15 cellular contexts compared by ENCODE assay signal in genomic region chr19:1392939-1393530, GRCh38. TPM values are rescaled to one million over a fixed set of nuclear protein-coding genes. Genes with fewer than 3 reads are reported as not detected.
DNase-seq lines count a peak whose midpoint lies in the region; ATAC-seq, FAIRE-seq and TF ChIP-seq lines count a peak whose summit lies in the region.
"Had no signal": no experiment of that assay in that cellular context is flagged by ENCODE, and none has a peak within 500 bp of the region (broad histone marks: within the 10 kb centered on the region; RNA-seq: fewer than 3 reads in every experiment).

No MANE protein-coding gene starts in this region.

- H3K9me3 ChIP-seq in HEK293 (ENCODE audit: control insufficient read depth, insufficient read depth, low read depth, low read length) (no peaks in the 10 kb centered on the region), kidney (ENCODE audit: control insufficient read depth in 1 of 2, low read length in 2 of 2) (no peaks in the 10 kb centered on the region)
- no peaks in the 10 kb centered on the region for H3K9me3 ChIP-seq in effector memory CD4-positive, alpha-beta T cell (ENCODE audit: control insufficient read depth, low read length)
- H3K9me3 ChIP-seq: BLaER1 treated with 17β-estradiol and CSF1 and Interleukin-3, amounts not matched to agents 10 nM and 100 nM; HAP-1 had no signal

- H3K4me1 ChIP-seq in HEK293 (ENCODE audit: control insufficient read depth, insufficient read depth, low read length) (no peaks in the 10 kb centered on the region), kidney (ENCODE audit: control insufficient read depth in 1 of 2, insufficient read depth in 1 of 2, low read depth in 1 of 2, low read length in 2 of 2) (no peaks in the 10 kb centered on the region)
- peaks cover 11% of the 10 kb centered on the region for H3K4me1 ChIP-seq in effector memory CD4-positive, alpha-beta T cell (ENCODE audit: control insufficient read depth, insufficient read depth, low read length, poor library complexity, severe bottlenecking)
- H3K4me1 ChIP-seq: HAP-1 had no signal

- peaks cover 0 to 62% of the 10 kb centered on the region in 2 experiments; a peak in 2 of 3 replicates for H3K36me3 ChIP-seq in HEK293 (ENCODE audit: control insufficient read depth in 2 of 2, insufficient read depth in 1 of 2, low read length in 2 of 2)
- H3K36me3 ChIP-seq in kidney (ENCODE audit: control insufficient read depth in 1 of 2, insufficient read depth in 2 of 2, low read length in 2 of 2), result peaks cover 18 to 27% of the 10 kb centered on the region in 2 donors
- peaks cover 27% of the 10 kb centered on the region for H3K36me3 ChIP-seq in effector memory CD4-positive, alpha-beta T cell (ENCODE audit: control insufficient read depth, insufficient read depth, low read length)

- no peak overlapping the region for H3K27ac ChIP-seq in HEK293 (ENCODE audit: extremely low read depth, low read depth, low read length)
- peak overlapping the region; percentile 35 for H3K27ac ChIP-seq in angular gyrus (ENCODE audit: low read depth, low read length)
- H3K27ac ChIP-seq in kidney (ENCODE audit: low read depth in 2 of 2, low read length in 2 of 2), result no peak overlapping the region
- peak overlapping the region; percentile 41 for H3K27ac ChIP-seq in temporal lobe (ENCODE audit: low read depth, low read length)
- no peak overlapping the region for H3K27ac ChIP-seq in effector memory CD4-positive, alpha-beta T cell (ENCODE audit: insufficient read depth, low read length, poor library complexity, severe bottlenecking)
- H3K27ac ChIP-seq: BLaER1 treated with 17β-estradiol and CSF1 and Interleukin-3, amounts not matched to agents 10 nM and 100 nM; GM23248 had no signal

- ATAC-seq in GM21423 (IDR thresholded peaks at IDR 0.05; ENCODE audit: unreplicated experiment), result no peak

- no peak for TF ChIP-seq POLR2A in GM12892 (IDR thresholded peaks at IDR 0.05; ENCODE audit: low read depth, low read length)

- TF ChIP-seq CTCF in HEK293 (tag by site-specific recombination; IDR thresholded peaks at IDR 0.05) (no peak), kidney (IDR thresholded peaks at IDR 0.05; ENCODE audit: borderline replicate concordance, extremely low read depth, insufficient read depth) (no peak)

- intact Hi-C loops in kidney (cut with DNase I), result no loop called here

- no peak overlapping the region for H3K4me3 ChIP-seq in HEK293 (ENCODE audit: low read depth, low read length)
- no peak overlapping the region for H3K4me3 ChIP-seq in kidney (ENCODE audit: low read length in 2 of 2)
- no peak overlapping the region for H3K4me3 ChIP-seq in effector memory CD4-positive, alpha-beta T cell (ENCODE audit: insufficient read depth, low read depth, low read length, poor library complexity, severe bottlenecking)
- H3K4me3 ChIP-seq: BLaER1 treated with 17β-estradiol and CSF1 and Interleukin-3, amounts not matched to agents 10 nM and 100 nM; GM23248; HAP-1 had no signal

- no peaks in the 10 kb centered on the region for H3K27me3 ChIP-seq in effector memory CD4-positive, alpha-beta T cell (replicated peaks; ENCODE audit: control insufficient read depth, insufficient read depth, low read length, poor library complexity, severe bottlenecking)
- H3K27me3 ChIP-seq: BLaER1 treated with 17β-estradiol and CSF1 and Interleukin-3, amounts not matched to agents 10 nM and 100 nM had no signal

- CTCF ChIA-PET in HEK293 (lab: Yijun Ruan, JAX), result no interaction called here

- DNase-seq in kidney (peak; percentile 71), GM12892 (ENCODE audit: insufficient read length) (no peak)
- DNase-seq in effector memory CD4-positive, alpha-beta T cell, result no peak
- DNase-seq: CD8-positive, alpha-beta memory T cell; COR-L47; DMS79; GDM1; GM23248 had no signal

- POLR2A ChIA-PET in HEK293 (lab: Yijun Ruan, JAX), result interaction anchor here (1.0 kb wide), 1 partner anchor 12 kb away, joined by 4 read pairs; no protein-coding TSS in a partner anchor

- no peak overlapping the region for H3K9ac ChIP-seq in kidney (ENCODE audit: low read length in 2 of 2)
- H3K9ac ChIP-seq: BLaER1 treated with 17β-estradiol and CSF1 and Interleukin-3, amounts not matched to agents 10 nM and 100 nM; GM23248 had no signal

- FAIRE-seq in kidney (lab: Jason Lieb, UNC), result no peak
- FAIRE-seq in GM12892 (lab: Jason Lieb, UNC), result no peak
- FAIRE-seq: D721Med had no signal

TF ChIP-seq in HEK293, 187 proteins besides CTCF, POLR2A, EP300 and RAD21:
- TF ChIP-seq KLF17 (tag by site-specific recombination; IDR thresholded peaks at IDR 0.05) (peak; percentile 40; the same call in 1 of the 2 replicates), KLF1 (tag by site-specific recombination; IDR thresholded peaks at IDR 0.05) (peak; percentile 93), ZNF416 (tag by site-specific recombination; IDR thresholded peaks at IDR 0.05) (no peak), KLF16 (tag by site-specific recombination; IDR thresholded peaks at IDR 0.05) (no peak), ZNF2 (tag by site-specific recombination; IDR thresholded peaks at IDR 0.05) (no peak), ZSCAN23 (tag by site-specific recombination; IDR thresholded peaks at IDR 0.05) (no peak), ZNF544 (tag by site-specific recombination; IDR thresholded peaks at IDR 0.05) (no peak), ZNF18 (tag by site-specific recombination; IDR thresholded peaks at IDR 0.05) (no peak), ZNF423 (tag by site-specific recombination; IDR thresholded peaks at IDR 0.05) (no peak)

RNA-seq across cellular contexts. Expression of gene GAMT, which starts 8.3 kb away (rescaled TPM):
- total RNA-seq in kidney, result 16.3 TPM
- 209 TPM for polyA plus RNA-seq in kidney (ENCODE audit: insufficient read depth, low read depth, low replicate concordance)
- total RNA-seq in temporal lobe, result 10.3 TPM
- 12.3 TPM for polyA plus RNA-seq in GM12892 (2012; ENCODE audit: missing spikeins)

RNA-seq across cellular contexts. Expression of gene NDUFS7, which starts 9.3 kb away (rescaled TPM):
- total RNA-seq in kidney (85.5 TPM), temporal lobe (21.4 TPM)
- 265 TPM for polyA plus RNA-seq in kidney (ENCODE audit: insufficient read depth, low read depth, low replicate concordance)
- 13.5 TPM for polyA plus RNA-seq in GM12892 (2012; ENCODE audit: missing spikeins)

RNA-seq across cellular contexts. Expression of gene DAZAP1, which starts 14.4 kb away (rescaled TPM):
- total RNA-seq in kidney (98.5 TPM), temporal lobe (25.8 TPM)
- polyA plus RNA-seq in kidney (ENCODE audit: insufficient read depth, low read depth, low replicate concordance), result 47.7 TPM
- polyA plus RNA-seq in GM12892 (2012; ENCODE audit: missing spikeins), result 74.9 TPM

RNA-seq across cellular contexts. Expression of gene RPS15, which starts 45.2 kb away (rescaled TPM):
- total RNA-seq in kidney (893 TPM), temporal lobe (418 TPM)
- 1,823 TPM for polyA plus RNA-seq in kidney (ENCODE audit: insufficient read depth, low read depth, low replicate concordance)
- 1,490 TPM for polyA plus RNA-seq in GM12892 (2012; ENCODE audit: missing spikeins)

RNA-seq across cellular contexts. Expression of gene APC2, which starts 56.9 kb away (rescaled TPM):
- total RNA-seq in kidney (0.25 TPM), temporal lobe (193 TPM)
- not detected for polyA plus RNA-seq in kidney (ENCODE audit: insufficient read depth, low read depth, low replicate concordance)
- polyA plus RNA-seq in GM12892 (2012; ENCODE audit: missing spikeins), result 0.23 TPM
- polyA plus RNA-seq: CD8-positive, alpha-beta memory T cell had no signal

Comparison
In these comparisons a context has a peak if more than half of its experiments do, and no peak if none do; other contexts are left out.
1. H3K27ac ChIP-seq: peak in angular gyrus (single experiment) and temporal lobe (single experiment); none in HEK293 (single experiment), kidney (0 of 2) and effector memory CD4-positive, alpha-beta T cell (single experiment).